8 cellular contexts compared by ENCODE assay signal in genomic region chr21:29076731-29077640, GRCh38. TPM values are rescaled to one million over a fixed set of nuclear protein-coding genes. Genes with fewer than 3 reads are reported as not detected.
A peak's percentile ranks its signal among the peaks of the same experiment; 100 is the strongest.
DNase-seq lines count a peak whose midpoint lies in the region; TF ChIP-seq lines count a peak whose summit lies in the region.
"Not testable (repeated sequence)": the region's sequence is repeated elsewhere in the genome, so short reads cannot be mapped to it uniquely, and the experiment has no call there.

No MANE protein-coding gene starts in this region.

- H3K27ac ChIP-seq in dorsolateral prefrontal cortex: peak overlapping the region in 56 of 59 donors; percentile 1 to 91 (median 74)
- H3K27ac ChIP-seq in temporal lobe (ENCODE audit: low read depth, low read length): peak overlapping the region; percentile 60

- not testable (repeated sequence) for H3K9me3 Mint-ChIP-seq in T-helper 1 cell treated with Interleukin-12 subunit alpha and Interleukin-12 subunit beta and Interleukin-4 antibody, amounts not matched to agents 30 μg/mL and 1 μg/mL, for 36 hours; activated T-helper 1 cell treated with anti-CD3 and anti-CD28 coated beads, Interleukin-12 subunit alpha, Interleukin-12 subunit beta, Interleukin-2, Interleukin-4 antibody, amounts not matched to agents 30 ng/mL and 10 ng/mL and 1 ng/mL, durations not matched to agents 14 hours and 24 hours and 36 hours

- H3K4me3 Mint-ChIP-seq in T-helper 1 cell treated with Interleukin-12 subunit alpha and Interleukin-12 subunit beta and Interleukin-4 antibody, amounts not matched to agents 30 μg/mL and 1 μg/mL, for 36 hours: peak overlapping the region; percentile 86
- H3K4me3 Mint-ChIP-seq in activated T-helper 1 cell treated with anti-CD3 and anti-CD28 coated beads, Interleukin-12 subunit alpha, Interleukin-12 subunit beta, Interleukin-2, Interleukin-4 antibody, amounts not matched to agents 30 ng/mL and 10 ng/mL and 1 ng/mL, durations not matched to agents 14 hours and 24 hours and 36 hours: peak overlapping the region; percentile 86

- H3K27ac Mint-ChIP-seq in T-helper 1 cell treated with Interleukin-12 subunit alpha and Interleukin-12 subunit beta and Interleukin-4 antibody, amounts not matched to agents 30 μg/mL and 1 μg/mL, for 36 hours: peak overlapping the region; percentile 90
- peak overlapping the region; percentile 94 for H3K27ac Mint-ChIP-seq in activated T-helper 1 cell treated with anti-CD3 and anti-CD28 coated beads, Interleukin-12 subunit alpha, Interleukin-12 subunit beta, Interleukin-2, Interleukin-4 antibody, amounts not matched to agents 30 ng/mL and 10 ng/mL and 1 ng/mL, durations not matched to agents 14 hours and 24 hours and 36 hours

- not testable (repeated sequence) for TF ChIP-seq CTCF in dorsolateral prefrontal cortex (IDR thresholded peaks at IDR 0.05 in 54 of 56, conservative IDR thresholded peaks at IDR 0.05 in 2 of 56; ENCODE audit: low read depth in 1 of 56, partially characterized antibody in 56 of 56)

- not testable (repeated sequence) for H3K27me3 Mint-ChIP-seq in T-helper 1 cell treated with Interleukin-12 subunit alpha and Interleukin-12 subunit beta and Interleukin-4 antibody, amounts not matched to agents 30 μg/mL and 1 μg/mL, for 36 hours (ENCODE audit: low read depth); activated T-helper 1 cell treated with anti-CD3 and anti-CD28 coated beads, Interleukin-12 subunit alpha, Interleukin-12 subunit beta, Interleukin-2, Interleukin-4 antibody, amounts not matched to agents 30 ng/mL and 10 ng/mL and 1 ng/mL, durations not matched to agents 14 hours and 24 hours and 36 hours (ENCODE audit: insufficient read depth)

- intact Hi-C loops in activated T-helper 1 cell treated with anti-CD3 and anti-CD28 coated beads, Interleukin-12 subunit alpha, Interleukin-12 subunit beta, Interleukin-2, Interleukin-4 antibody, amounts not matched to agents 30 ng/mL and 10 ng/mL and 1 ng/mL, durations not matched to agents 14 hours and 24 hours and 36 hours (cut with micrococcal nuclease): loop anchor here (1.0 to 10.0 kb wide), 4 partner anchors 84 to 578 kb away; no protein-coding TSS in a partner anchor
- intact Hi-C loops in dorsolateral prefrontal cortex (cut with DNase I): not testable (repeated sequence)

- H3K36me3 Mint-ChIP-seq in T-helper 1 cell treated with Interleukin-12 subunit alpha and Interleukin-12 subunit beta and Interleukin-4 antibody, amounts not matched to agents 30 μg/mL and 1 μg/mL, for 36 hours (ENCODE audit: low read depth): peaks cover 14% of the 10 kb centered on the region
- peaks cover 10% of the 10 kb centered on the region for H3K36me3 Mint-ChIP-seq in activated T-helper 1 cell treated with anti-CD3 and anti-CD28 coated beads, Interleukin-12 subunit alpha, Interleukin-12 subunit beta, Interleukin-2, Interleukin-4 antibody, amounts not matched to agents 30 ng/mL and 10 ng/mL and 1 ng/mL, durations not matched to agents 14 hours and 24 hours and 36 hours (ENCODE audit: low read depth)

- H3K4me3 ChIP-seq in dorsolateral prefrontal cortex: peak overlapping the region in 58 of 59 donors; percentile 9 to 71 (median 51)
- H3K4me3 ChIP-seq in skeletal muscle cell (ENCODE audit: low read depth, low read length): peak overlapping the region; percentile 27

- DNase-seq in EH (ENCODE audit: low read depth) (peak; percentile 57), NCI-H1105 treated with DMSO at 0.1 percent for 48 hours (lab: John Stamatoyannopoulos, UW) (peak; percentile 62), dorsolateral prefrontal cortex (peak in 4 of 10 donors; percentile 48 to 76 (median 66)), left kidney (ENCODE audit: low read depth, low spot score) (peak; percentile 85)
- peak; percentile 77 for DNase-seq in activated T-helper 1 cell treated with anti-CD3 and anti-CD28 coated beads, Interleukin-12 subunit alpha, Interleukin-12 subunit beta, Interleukin-2, Interleukin-4 antibody, amounts not matched to agents 30 ng/mL and 10 ng/mL and 1 ng/mL, durations not matched to agents 14 hours and 24 hours and 36 hours (ENCODE audit: low spot score)
- not testable (repeated sequence) for DNase-seq in skeletal muscle cell (ENCODE audit: low read depth)

- H3K27me3 ChIP-seq in dorsolateral prefrontal cortex: not testable (repeated sequence)

- H3K4me1 Mint-ChIP-seq in T-helper 1 cell treated with Interleukin-12 subunit alpha and Interleukin-12 subunit beta and Interleukin-4 antibody, amounts not matched to agents 30 μg/mL and 1 μg/mL, for 36 hours (ENCODE audit: low read depth): peaks cover 58% of the 10 kb centered on the region
- H3K4me1 Mint-ChIP-seq in activated T-helper 1 cell treated with anti-CD3 and anti-CD28 coated beads, Interleukin-12 subunit alpha, Interleukin-12 subunit beta, Interleukin-2, Interleukin-4 antibody, amounts not matched to agents 30 ng/mL and 10 ng/mL and 1 ng/mL, durations not matched to agents 14 hours and 24 hours and 36 hours (ENCODE audit: low read depth): peaks cover 64% of the 10 kb centered on the region

RNA-seq across cellular contexts. Expression of gene CCT8, which starts 3.5 kb away (rescaled TPM):
- total RNA-seq in activated T-helper 1 cell treated with anti-CD3 and anti-CD28 coated beads, Interleukin-12 subunit alpha, Interleukin-12 subunit beta, Interleukin-2, Interleukin-4 antibody, amounts not matched to agents 30 ng/mL and 10 ng/mL and 1 ng/mL, durations not matched to agents 14 hours and 24 hours and 36 hours: 394 and 400 TPM in 2 replicates
- 100 to 1,000 TPM in 64 of 120 experiments, 10 to 100 TPM in 56; 53.0 to 139 (median 101) TPM for total RNA-seq in dorsolateral prefrontal cortex
- total RNA-seq in temporal lobe: 198 TPM

RNA-seq across cellular contexts. Expression of gene USP16, which starts 52.5 kb away (rescaled TPM):
- 44.7 and 48.7 TPM in 2 replicates for total RNA-seq in activated T-helper 1 cell treated with anti-CD3 and anti-CD28 coated beads, Interleukin-12 subunit alpha, Interleukin-12 subunit beta, Interleukin-2, Interleukin-4 antibody, amounts not matched to agents 30 ng/mL and 10 ng/mL and 1 ng/mL, durations not matched to agents 14 hours and 24 hours and 36 hours
- total RNA-seq in dorsolateral prefrontal cortex: 10 to 100 TPM; 25.4 to 46.5 (median 34.6) TPM
- 27.5 TPM for total RNA-seq in temporal lobe

RNA-seq across cellular contexts. Expression of gene MAP3K7CL, which starts 53.5 kb away (rescaled TPM):
- total RNA-seq in activated T-helper 1 cell treated with anti-CD3 and anti-CD28 coated beads, Interleukin-12 subunit alpha, Interleukin-12 subunit beta, Interleukin-2, Interleukin-4 antibody, amounts not matched to agents 30 ng/mL and 10 ng/mL and 1 ng/mL, durations not matched to agents 14 hours and 24 hours and 36 hours: 3.8 and 4.2 TPM in 2 replicates
- total RNA-seq in dorsolateral prefrontal cortex: 1 to 10 TPM in 117 of 120 experiments, under 1 TPM in 3; 0.71 to 8.8 (median 3.0) TPM
- total RNA-seq in temporal lobe: 0.98 TPM

RNA-seq across cellular contexts. Expression of gene RWDD2B, which starts 57.8 kb away (rescaled TPM):
- total RNA-seq in activated T-helper 1 cell treated with anti-CD3 and anti-CD28 coated beads, Interleukin-12 subunit alpha, Interleukin-12 subunit beta, Interleukin-2, Interleukin-4 antibody, amounts not matched to agents 30 ng/mL and 10 ng/mL and 1 ng/mL, durations not matched to agents 14 hours and 24 hours and 36 hours: 11.0 and 11.1 TPM in 2 replicates
- 10 to 100 TPM in 75 of 120 experiments, 1 to 10 TPM in 45; 4.0 to 22.3 (median 11.3) TPM for total RNA-seq in dorsolateral prefrontal cortex
- 5.2 TPM for total RNA-seq in temporal lobe
